ENCODE assay signal across 8 cellular contexts in the genomic region with DNA sequence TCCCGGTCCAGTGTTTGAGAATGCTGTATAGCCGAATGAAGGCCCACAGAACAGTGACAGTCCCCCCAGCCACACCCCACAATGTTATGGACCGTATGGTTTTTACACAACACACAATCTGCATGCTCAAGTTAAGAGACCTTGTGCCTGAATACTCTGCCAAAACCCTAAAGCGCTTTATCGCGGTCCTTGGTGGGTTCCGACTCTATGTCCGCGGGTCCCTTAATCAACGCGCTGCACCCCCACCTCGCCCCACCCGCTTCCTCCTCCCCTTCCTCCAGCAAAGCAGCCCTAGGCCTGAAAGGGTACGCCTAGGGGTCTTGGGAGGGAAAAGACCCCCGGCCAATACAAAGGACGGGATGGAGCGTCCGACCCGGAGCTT. TPM values are rescaled to one million over a fixed set of nuclear protein-coding genes. Genes with fewer than 3 reads are reported as not detected.
DNase-seq lines count a peak whose midpoint lies in the region; ATAC-seq and TF ChIP-seq lines count a peak whose summit lies in the region.

No MANE protein-coding gene starts in this region.

- DNase-seq in DND-41 (peak; percentile 58), NB4 (ENCODE audit: low read depth) (peak; percentile 55), activated gamma-delta T cell (lab: John Stamatoyannopoulos, UW) (peak; percentile 43), glomerular visceral epithelial cell (ENCODE audit: extremely low spot score) (peak; percentile 16), pons (ENCODE audit: low spot score) (peak; percentile 19), HuH-7 (ENCODE audit: low spot score) (no peak), mesenteric fat pad (ENCODE audit: low spot score) (no peak)

- peak overlapping the region; percentile 84 for H3K4me2 ChIP-seq in DND-41 (ENCODE audit: insufficient read depth, low read length)

- H2AFZ ChIP-seq in DND-41 (ENCODE audit: low read depth, low read length) = peak overlapping the region; percentile 72

- H3K36me3 ChIP-seq in DND-41 (ENCODE audit: insufficient read depth, low read length) = peaks cover 46% of the 10 kb centered on the region

- peak overlapping the region; percentile 94 for H3K27ac ChIP-seq in DND-41 (ENCODE audit: low read length)

- H3K9me3 ChIP-seq in DND-41 (ENCODE audit: insufficient read depth, low read length, severe bottlenecking) = no peaks in the 10 kb centered on the region

- TF ChIP-seq CTCF in DND-41 (IDR thresholded peaks at IDR 0.05; ENCODE audit: borderline replicate concordance, extremely low read depth, low read length, poor library complexity, severe bottlenecking) (no peak), NB4 (IDR thresholded peaks at IDR 0.05; ENCODE audit: low read depth, low read length) (no peak)

- H3K27me3 ChIP-seq in DND-41 (ENCODE audit: insufficient read depth, low read length, poor library complexity) = no peaks in the 10 kb centered on the region

- no peak for TF ChIP-seq POLR2A in NB4 (IDR thresholded peaks at IDR 0.05; ENCODE audit: extremely low read depth, insufficient read length)

- no peaks in the 10 kb centered on the region; the same call in 1 of the 2 replicates for H4K20me1 ChIP-seq in DND-41 (ENCODE audit: insufficient read depth, low read length)

- H3K4me3 ChIP-seq in DND-41 (ENCODE audit: low read depth in 1 of 2, low read length in 2 of 2) = peak overlapping the region; percentile 77 to 81
- H3K4me3 ChIP-seq in NB4 (ENCODE audit: low read depth, low read length) = peak overlapping the region; percentile 95

- ATAC-seq in DND-41 (ENCODE audit: insufficient read depth, low read depth) = peak; percentile 52
- peak; percentile 2 for ATAC-seq in GM21737 (IDR thresholded peaks at IDR 0.05; ENCODE audit: unreplicated experiment)

- peak overlapping the region; percentile 66 for H3K9ac ChIP-seq in DND-41 (ENCODE audit: low read depth, low read length)

- peaks cover 44% of the 10 kb centered on the region for H3K79me2 ChIP-seq in DND-41 (ENCODE audit: insufficient read depth, low read length)

- H3K4me1 ChIP-seq in DND-41 (ENCODE audit: insufficient read depth, low read length) = peaks cover 42% of the 10 kb centered on the region

RNA-seq across cellular contexts. Expression of gene COPB1, which starts 0.4 kb away (rescaled TPM):
- 104 TPM for total RNA-seq in mesenteric fat pad

RNA-seq across cellular contexts. Expression of gene PSMA1, which starts 21.0 kb away (rescaled TPM):
- 158 TPM for total RNA-seq in mesenteric fat pad

Comparison
In these comparisons a context has a peak if more than half of its experiments do, and no peak if none do; other contexts are left out.
1. DNase-seq: peak in DND-41 (single experiment), NB4 (single experiment), activated gamma-delta T cell (single experiment), glomerular visceral epithelial cell (single experiment) and pons (single experiment); none in HuH-7 (single experiment) and mesenteric fat pad (single experiment).